15 cellular contexts compared by ENCODE assay signal in the genomic region with DNA sequence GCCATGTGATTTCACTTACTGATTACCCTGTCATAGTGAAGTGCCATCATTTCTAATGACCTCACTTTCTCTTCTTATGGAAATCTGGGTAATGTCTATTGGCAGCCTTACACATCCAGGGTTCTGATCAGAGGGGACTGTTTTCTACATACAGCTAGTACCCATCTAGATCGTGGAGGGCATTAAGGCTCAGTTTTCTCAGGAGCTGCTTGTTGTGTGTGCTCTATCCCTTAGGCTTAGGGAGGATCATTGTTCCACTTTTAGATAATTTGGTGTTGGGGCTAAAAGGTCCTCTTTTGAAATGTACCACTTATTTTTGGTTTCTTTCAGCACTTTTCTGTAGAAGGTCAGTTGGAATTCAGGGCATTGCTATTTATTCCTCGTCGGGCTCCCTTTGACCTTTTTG. TPM values are rescaled to one million over a fixed set of nuclear protein-coding genes. Genes with fewer than 3 reads are reported as not detected.
DNase-seq lines count a peak whose midpoint lies in the region; ATAC-seq, FAIRE-seq and TF ChIP-seq lines count a peak whose summit lies in the region.
"Had no signal": no experiment of that assay in that cellular context is flagged by ENCODE, and none has a peak within 500 bp of the region (broad histone marks: within the 10 kb centered on the region; RNA-seq: fewer than 3 reads in every experiment).

No MANE protein-coding gene starts in this region.

- DNase-seq in activated T-cell treated with anti-CD3 and anti-CD28 coated beads, Interleukin-2, amount 50 U/mL, for 72 hours = no peak
- DNase-seq in activated T-cell treated with anti-CD3 and anti-CD28 coated beads, Interleukin-2, amount 50 U/mL, for 48 hours = no peak
- DNase-seq in GM12878 (ENCODE audit: low read depth, low spot score) (no peak), AG08396 (ENCODE audit: low spot score) (no peak), cerebellum (ENCODE audit: low spot score) (no peak)
- DNase-seq: activated CD4-positive, alpha-beta T cell treated with anti-CD3 and anti-CD28 coated beads, Interleukin-2, amount 50 U/mL, for 1 hour; dermis blood vessel endothelial cell; mesenchymal stem cell; MV-4-11; NCI-H2171 had no signal

- H2AFZ ChIP-seq in Loucy (ENCODE audit: low read length) = no peak overlapping the region
- H2AFZ ChIP-seq in GM12878 (ENCODE audit: control insufficient read depth, low read depth, low read length) = no peak overlapping the region

- in situ Hi-C loops in GM12878 (cut with MboI) = no loop called here

- TF ChIP-seq CTCF in Loucy (conservative IDR thresholded peaks at IDR 0.05; ENCODE audit: low read length) (no peak), GM12878 (IDR thresholded peaks at IDR 0.05 in 2 of 3, conservative IDR thresholded peaks at IDR 0.05 in 1 of 3; ENCODE audit: control insufficient read depth in 2 of 3, extremely low read depth in 1 of 3, insufficient read depth in 1 of 3, low read depth in 3 of 3, low read length in 3 of 3) (no peak)

- intact Hi-C loops in GM12878 (cut with micrococcal nuclease; ENCODE audit: unreplicated experiment) = no loop called here

- peaks cover 38 to 58% of the 10 kb centered on the region in 2 donors for H3K36me3 Mint-ChIP-seq in activated T-cell treated with anti-CD3 and anti-CD28 coated beads, Interleukin-2, amount 50 U/mL, for 72 hours (ENCODE audit: insufficient read depth in 2 of 2)

- CTCF ChIA-PET in GM12878 (lab: Yijun Ruan, JAX) = interaction anchor here (1.2 to 3.0 kb wide), 7 partner anchors 9 to 151 kb away, joined by 3 to 14 read pairs (median 6); no protein-coding TSS in a partner anchor

- POLR2A ChIA-PET in GM12878 (lab: Charles Lee) = interaction anchor here (1.3 to 2.0 kb wide), 5 partner anchors 10 to 25 kb away, joined by 3 to 9 read pairs (median 4); no protein-coding TSS in a partner anchor

- TF ChIP-seq POLR2A in GM12878 (IDR thresholded peaks at IDR 0.05; ENCODE audit: low read depth, low read length) = no peak

- peak overlapping the region in 1 of 2 donors; percentile 97 for H3K4me3 Mint-ChIP-seq in activated T-cell treated with anti-CD3 and anti-CD28 coated beads, Interleukin-2, amount 50 U/mL, for 72 hours

- H3K9ac ChIP-seq in Loucy (ENCODE audit: low read depth, low read length, poor library complexity, severe bottlenecking) (no peak overlapping the region), GM12878 (ENCODE audit: control insufficient read depth, insufficient read depth, low read length) (no peak overlapping the region), skeletal muscle satellite cell (ENCODE audit: low read depth, low read length) (no peak overlapping the region)

- H3K4me3 ChIP-seq in Loucy (ENCODE audit: low read length, poor library complexity, severe bottlenecking) (peak overlapping the region; percentile 14), GM12878 (peak overlapping the region; percentile 95), skeletal muscle satellite cell (ENCODE audit: low read length) (no peak overlapping the region)

- H3K4me2 ChIP-seq in Loucy (ENCODE audit: low read depth, low read length, poor library complexity, severe bottlenecking) (peak overlapping the region; percentile 96), GM12878 (ENCODE audit: control insufficient read depth, insufficient read depth) (peak overlapping the region; percentile 66), skeletal muscle satellite cell (ENCODE audit: low read length) (peak overlapping the region; percentile 8)

- H3K4me1 Mint-ChIP-seq in activated T-cell treated with anti-CD3 and anti-CD28 coated beads, Interleukin-2, amount 50 U/mL, for 72 hours (ENCODE audit: low read depth) = peaks cover 74% of the 10 kb centered on the region

- H3K27me3 Mint-ChIP-seq in activated T-cell treated with anti-CD3 and anti-CD28 coated beads, Interleukin-2, amount 50 U/mL, for 72 hours (ENCODE audit: low read depth) = no peaks in the 10 kb centered on the region

- H3K36me3 ChIP-seq in Loucy (ENCODE audit: insufficient read depth, low read length) (peaks cover 74% of the 10 kb centered on the region), GM12878 (ENCODE audit: control insufficient read depth in 2 of 2, insufficient read depth in 2 of 2, low read length in 1 of 2) (peaks cover 39 to 53% of the 10 kb centered on the region in 2 experiments), skeletal muscle satellite cell (ENCODE audit: insufficient read depth, low read length) (peaks cover 75% of the 10 kb centered on the region)

- no TSS peak for BruUV-seq in GM12878 (replicated peaks; lab: Mats Ljungman, UMichigan)

- WGBS in GM12878 (ENCODE audit: insufficient coverage, insufficient replicate concordance, low lambda C conversion rate, missing lambda C conversion rate) = 59% methylated on average over 3 of the region's 3 CpGs

- H3K27ac ChIP-seq in GM12878 (ENCODE audit: control insufficient read depth, insufficient read depth) = no peak overlapping the region

- H3K9me3 ChIP-seq in Loucy (ENCODE audit: insufficient read depth, low read depth, low read length) = no peaks in the 10 kb centered on the region
- no peaks in the 10 kb centered on the region for H3K9me3 ChIP-seq in GM12878 (replicated peaks; ENCODE audit: control insufficient read depth, insufficient read depth, low read length)
- no peaks in the 10 kb centered on the region for H3K9me3 ChIP-seq in skeletal muscle satellite cell (replicated peaks; ENCODE audit: low read length)

- H4K20me1 ChIP-seq in Loucy (ENCODE audit: insufficient read depth, low read length, poor library complexity, severe bottlenecking) (peaks cover 82% of the 10 kb centered on the region), GM12878 (ENCODE audit: control insufficient read depth, insufficient read depth) (peaks cover 11% of the 10 kb centered on the region; the same call in 1 of the 2 replicates)

- H3K79me2 ChIP-seq in Loucy (ENCODE audit: insufficient read depth, low read length) (peaks cover 70% of the 10 kb centered on the region), GM12878 (ENCODE audit: control insufficient read depth, insufficient read depth, low read length) (peaks cover 84% of the 10 kb centered on the region)

- ATAC-seq in activated T-cell treated with anti-CD3 and anti-CD28 coated beads, Interleukin-2, amount 50 U/mL, for 72 hours (replicated peaks in 1 of 2) = no peak
- ATAC-seq in GM12878 (no peak), GM21619 (IDR thresholded peaks at IDR 0.05; ENCODE audit: unreplicated experiment) (no peak)

- H3K9me3 Mint-ChIP-seq in activated T-cell treated with anti-CD3 and anti-CD28 coated beads, Interleukin-2, amount 50 U/mL, for 72 hours = no peaks in the 10 kb centered on the region

- H3F3A ChIP-seq in Loucy (ENCODE audit: low read depth) = peaks cover 17% of the 10 kb centered on the region

- SMC1A ChIA-PET in GM12878 (lab: Charles Lee; ENCODE audit: uncharacterized antibody, unreplicated experiment) = interaction anchor here (1.5 kb wide), 1 partner anchor 26 kb away, joined by 6 read pairs; no protein-coding TSS in a partner anchor

- no peaks in the 10 kb centered on the region for H3K9me2 ChIP-seq in Loucy (replicated peaks; ENCODE audit: low read depth, low read length)

- TF ChIP-seq EP300 in GM12878 (IDR thresholded peaks at IDR 0.05; ENCODE audit: borderline replicate concordance in 1 of 2, control insufficient read depth in 1 of 2, low read depth in 2 of 2, low read length in 2 of 2) = no peak

- H3K4me1 ChIP-seq in Loucy (ENCODE audit: insufficient read depth, low read length, poor library complexity, severe bottlenecking) (peaks cover 39% of the 10 kb centered on the region), GM12878 (ENCODE audit: control insufficient read depth, insufficient read depth, low read length) (peaks cover 14% of the 10 kb centered on the region), skeletal muscle satellite cell (ENCODE audit: control insufficient read depth, insufficient read depth, low read length) (peaks cover 42% of the 10 kb centered on the region)

- H3K27me3 ChIP-seq in Loucy (ENCODE audit: insufficient read depth, low read length, poor library complexity, severe bottlenecking) (peaks cover 3% of the 10 kb centered on the region), GM12878 (replicated peaks in 1 of 2; ENCODE audit: control insufficient read depth in 2 of 2, insufficient read depth in 2 of 2, low read length in 1 of 2) (no peaks in the 10 kb centered on the region), skeletal muscle satellite cell (ENCODE audit: control insufficient read depth, insufficient read depth, low read length) (no peaks in the 10 kb centered on the region)

- H3K27ac Mint-ChIP-seq in activated T-cell treated with anti-CD3 and anti-CD28 coated beads, Interleukin-2, amount 50 U/mL, for 72 hours = peak overlapping the region; percentile 87

- no peak for FAIRE-seq in GM12878 (lab: Jason Lieb, UNC)
- FAIRE-seq: H54 had no signal

- TF ChIP-seq RAD21 in GM12878 (IDR thresholded peaks at IDR 0.05; ENCODE audit: insufficient read depth, low read depth, low read length) = no peak

- RAD21 ChIA-PET in GM12878 (lab: Charles Lee; ENCODE audit: unreplicated experiment) = interaction anchor here (1.0 to 1.9 kb wide), 3 partner anchors 27 to 81 kb away, joined by 3 to 6 read pairs (median 3); no protein-coding TSS in a partner anchor

RNA-seq across cellular contexts. Expression of a gene that starts 3.8 kb away (rescaled TPM):
- 1,000 to 10,000 TPM in 1 of 2 donors, 100 to 1,000 TPM in 1; 915 to 1,109 TPM for total RNA-seq in activated T-cell treated with anti-CD3 and anti-CD28 coated beads, Interleukin-2, amount 50 U/mL, for 72 hours
- 295 and 318 TPM in 2 replicates for total RNA-seq in GM12878 (2013; cell fraction: nucleolus; rRNA removed)
- 1,125 and 1,245 TPM in 2 replicates for total RNA-seq in GM12878 (2014; rRNA removed)
- 1,212 and 1,260 TPM in 2 replicates for total RNA-seq in GM12878 (2014; rRNA removed; fragmentation: Illumina TruSeq; extraction: Trizol)
- 1,166 and 1,167 TPM in 2 replicates for total RNA-seq in GM12878 (2021)
- polyA plus RNA-seq in GM12878 (2011; ENCODE audit: low read depth) = 830 TPM
- polyA plus RNA-seq in GM12878 (2011; rRNA removed) = 1,290 and 1,505 TPM in 2 replicates
- polyA plus RNA-seq in GM12878 (2011; cell fraction: cytosol; rRNA removed) = 1,040 and 1,248 TPM in 2 replicates
- polyA plus RNA-seq in GM12878 (2011; cell fraction: nucleus; rRNA removed) = 565 and 804 TPM in 2 replicates
- polyA plus RNA-seq in GM12878 (2012) = 750 and 926 TPM in 2 replicates
- polyA plus RNA-seq in GM12878 (2014; fragmentation: Illumina TruSeq; extraction: Trizol) = 1,676 and 1,846 TPM in 2 replicates
- polyA plus RNA-seq in GM12878 (2014; fragmentation: Nextera tagmentation; extraction: Ambion mirVana) = 1,000 to 10,000 TPM; 1,089 to 1,682 TPM
- polyA plus RNA-seq in GM12878 (2014; rRNA removed) = 960 and 988 TPM in 2 replicates
- polyA plus RNA-seq in GM12878 (2016; fragmentation: Nextera tagmentation; extraction: Ambion mirVana) = 1,000 to 10,000 TPM; 1,078 to 1,109 TPM
- 1,120 and 1,147 TPM in 2 replicates for polyA minus RNA-seq in GM12878 (2011; rRNA and poly(A)+ RNA removed)
- polyA minus RNA-seq in GM12878 (2011; cell fraction: cytosol; rRNA and poly(A)+ RNA removed) = 408 and 462 TPM in 2 replicates
- polyA minus RNA-seq in GM12878 (2011; cell fraction: nucleus; rRNA and poly(A)+ RNA removed) = 114 and 165 TPM in 2 replicates
- 1,060 and 1,062 TPM in 2 replicates for total RNA-seq in skeletal muscle satellite cell (2012; rRNA removed)
- 210 TPM for total RNA-seq in cerebellum

RNA-seq across cellular contexts. Expression of a gene that starts 6.6 kb away (rescaled TPM):
- total RNA-seq in activated T-cell treated with anti-CD3 and anti-CD28 coated beads, Interleukin-2, amount 50 U/mL, for 72 hours = 10 to 100 TPM; 13.9 to 16.9 TPM
- 34.4 and 37.1 TPM in 2 replicates for total RNA-seq in GM12878 (2013; cell fraction: nucleolus; rRNA removed)
- total RNA-seq in GM12878 (2014; rRNA removed) (34.1 and 35.1 TPM in 2 replicates), GM12878 (2014; rRNA removed; fragmentation: Illumina TruSeq; extraction: Trizol) (24.3 and 25.1 TPM in 2 replicates), GM12878 (2021) (33.5 and 35.8 TPM in 2 replicates), cerebellum (23.9 TPM)
- polyA plus RNA-seq in GM12878 (2011; ENCODE audit: low read depth) = 23.1 TPM
- polyA plus RNA-seq in GM12878 (2011; rRNA removed) (19.7 and 32.2 TPM in 2 replicates), GM12878 (2014; fragmentation: Illumina TruSeq; extraction: Trizol) (23.9 and 35.2 TPM in 2 replicates), GM12878 (2014; fragmentation: Nextera tagmentation; extraction: Ambion mirVana) (10 to 100 TPM; 11.3 to 14.9 TPM), GM12878 (2014; rRNA removed) (45.2 and 45.4 TPM in 2 replicates), GM12878 (2016; fragmentation: Nextera tagmentation; extraction: Ambion mirVana) (10 to 100 TPM; 39.5 to 40.8 TPM)
- polyA plus RNA-seq in GM12878 (2011; cell fraction: cytosol; rRNA removed) = 48.8 and 53.9 TPM in 2 replicates
- 89.8 and 144 TPM in 2 replicates for polyA plus RNA-seq in GM12878 (2011; cell fraction: nucleus; rRNA removed)
- polyA plus RNA-seq in GM12878 (2012) = 38.5 and 38.9 TPM in 2 replicates
- polyA minus RNA-seq in GM12878 (2011; rRNA and poly(A)+ RNA removed) = 17.3 and 33.3 TPM in 2 replicates
- polyA minus RNA-seq in GM12878 (2011; cell fraction: cytosol; rRNA and poly(A)+ RNA removed) = 5.2 and 7.0 TPM in 2 replicates
- 19.7 and 27.3 TPM in 2 replicates for polyA minus RNA-seq in GM12878 (2011; cell fraction: nucleus; rRNA and poly(A)+ RNA removed)
- total RNA-seq in skeletal muscle satellite cell (2012; rRNA removed) = 71.2 and 86.7 TPM in 2 replicates

RNA-seq across cellular contexts. Expression of a gene that starts 14.6 kb away (rescaled TPM):
- total RNA-seq in activated T-cell treated with anti-CD3 and anti-CD28 coated beads, Interleukin-2, amount 50 U/mL, for 72 hours = 10 to 100 TPM; 18.1 to 19.8 TPM
- 127 and 202 TPM in 2 replicates for total RNA-seq in GM12878 (2013; cell fraction: nucleolus; rRNA removed)
- total RNA-seq in GM12878 (2014; rRNA removed) = 45.1 and 47.0 TPM in 2 replicates
- 39.5 and 43.2 TPM in 2 replicates for total RNA-seq in GM12878 (2014; rRNA removed; fragmentation: Illumina TruSeq; extraction: Trizol)
- 53.6 and 57.0 TPM in 2 replicates for total RNA-seq in GM12878 (2021)
- polyA plus RNA-seq in GM12878 (2011; ENCODE audit: low read depth) = 13.6 TPM
- 106 and 126 TPM in 2 replicates for polyA plus RNA-seq in GM12878 (2011; rRNA removed)
- 111 and 125 TPM in 2 replicates for polyA plus RNA-seq in GM12878 (2011; cell fraction: cytosol; rRNA removed)
- 154 TPM in 2 replicates for polyA plus RNA-seq in GM12878 (2011; cell fraction: nucleus; rRNA removed)
- 36.7 and 71.2 TPM in 2 replicates for polyA plus RNA-seq in GM12878 (2012)
- polyA plus RNA-seq in GM12878 (2014; fragmentation: Illumina TruSeq; extraction: Trizol) = 34.5 and 38.1 TPM in 2 replicates
- polyA plus RNA-seq in GM12878 (2014; fragmentation: Nextera tagmentation; extraction: Ambion mirVana) = 10 to 100 TPM; 10.4 to 26.0 TPM
- polyA plus RNA-seq in GM12878 (2014; rRNA removed) = 52.4 and 60.3 TPM in 2 replicates
- 10 to 100 TPM; 30.4 to 30.6 TPM for polyA plus RNA-seq in GM12878 (2016; fragmentation: Nextera tagmentation; extraction: Ambion mirVana)
- 61.6 and 113 TPM in 2 replicates for polyA minus RNA-seq in GM12878 (2011; rRNA and poly(A)+ RNA removed)
- polyA minus RNA-seq in GM12878 (2011; cell fraction: cytosol; rRNA and poly(A)+ RNA removed) = 36.5 and 58.5 TPM in 2 replicates
- polyA minus RNA-seq in GM12878 (2011; cell fraction: nucleus; rRNA and poly(A)+ RNA removed) = 67.9 and 93.8 TPM in 2 replicates
- 6.6 and 12.7 TPM in 2 replicates for total RNA-seq in skeletal muscle satellite cell (2012; rRNA removed)
- total RNA-seq in cerebellum = 4.5 TPM

RNA-seq across cellular contexts. Expression of a gene that starts 19.5 kb away (rescaled TPM):
- under 1 TPM in 1 of 2 donors, not detected in 1; 0.25 TPM for total RNA-seq in activated T-cell treated with anti-CD3 and anti-CD28 coated beads, Interleukin-2, amount 50 U/mL, for 72 hours
- total RNA-seq in GM12878 (2013; cell fraction: nucleolus; rRNA removed) = 0.29 and 0.52 TPM in 2 replicates
- total RNA-seq in GM12878 (2014; rRNA removed) (under 0.01 TPM in 1 of 2 replicates, not detected in the other), GM12878 (2014; rRNA removed; fragmentation: Illumina TruSeq; extraction: Trizol) (not detected in 2 replicates), GM12878 (2021) (not detected in 2 replicates), cerebellum (25.6 TPM)
- polyA plus RNA-seq in GM12878 (2011; ENCODE audit: low read depth) = not detected
- polyA plus RNA-seq in GM12878 (2011; rRNA removed) (0.13 and 0.19 TPM in 2 replicates), GM12878 (2014; fragmentation: Illumina TruSeq; extraction: Trizol) (0.04 TPM in 1 of 2 replicates, not detected in the other), GM12878 (2014; fragmentation: Nextera tagmentation; extraction: Ambion mirVana) (not detected), GM12878 (2014; rRNA removed) (0.01 and 0.08 TPM in 2 replicates), GM12878 (2016; fragmentation: Nextera tagmentation; extraction: Ambion mirVana) (under 1 TPM in 1 of 2 experiments, not detected in 1; 0.05 TPM)
- polyA plus RNA-seq in GM12878 (2011; cell fraction: cytosol; rRNA removed) = 0.18 and 0.22 TPM in 2 replicates
- polyA plus RNA-seq in GM12878 (2011; cell fraction: nucleus; rRNA removed) = 1.4 and 1.6 TPM in 2 replicates
- polyA plus RNA-seq in GM12878 (2012) = 0.46 and 0.68 TPM in 2 replicates
- polyA minus RNA-seq in GM12878 (2011; rRNA and poly(A)+ RNA removed) = 0.07 and 0.41 TPM in 2 replicates
- not detected in 2 replicates for polyA minus RNA-seq in GM12878 (2011; cell fraction: cytosol; rRNA and poly(A)+ RNA removed)
- 0.36 and 0.86 TPM in 2 replicates for polyA minus RNA-seq in GM12878 (2011; cell fraction: nucleus; rRNA and poly(A)+ RNA removed)
- total RNA-seq in skeletal muscle satellite cell (2012; rRNA removed) = not detected in 2 replicates
- total RNA-seq: dermis blood vessel endothelial cell; T-helper 1 cell treated with Interleukin-12 subunit alpha and Interleukin-12 subunit beta and Interleukin-4 antibody, amounts not matched to agents 30 ng/mL and 1 ng/mL, for 36 hours had no signal

RNA-seq across cellular contexts. Expression of a gene that starts 27.3 kb away (rescaled TPM):
- total RNA-seq in activated T-cell treated with anti-CD3 and anti-CD28 coated beads, Interleukin-2, amount 50 U/mL, for 72 hours = 10 to 100 TPM; 21.7 to 28.0 TPM
- total RNA-seq in GM12878 (2013; cell fraction: nucleolus; rRNA removed) = 127 and 138 TPM in 2 replicates
- total RNA-seq in GM12878 (2014; rRNA removed) (54.7 and 63.9 TPM in 2 replicates), GM12878 (2014; rRNA removed; fragmentation: Illumina TruSeq; extraction: Trizol) (33.2 and 34.6 TPM in 2 replicates), GM12878 (2021) (71.7 and 79.5 TPM in 2 replicates), cerebellum (10.8 TPM)
- polyA plus RNA-seq in GM12878 (2011; ENCODE audit: low read depth) = 29.0 TPM
- polyA plus RNA-seq in GM12878 (2011; rRNA removed) (64.1 and 132 TPM in 2 replicates), GM12878 (2014; fragmentation: Illumina TruSeq; extraction: Trizol) (64.8 and 111 TPM in 2 replicates), GM12878 (2014; fragmentation: Nextera tagmentation; extraction: Ambion mirVana) (10 to 100 TPM in 1 of 2 experiments, 1 to 10 TPM in 1; 10.0 to 15.7 TPM), GM12878 (2014; rRNA removed) (120 and 121 TPM in 2 replicates), GM12878 (2016; fragmentation: Nextera tagmentation; extraction: Ambion mirVana) (100 to 1,000 TPM; 107 to 111 TPM)
- 183 and 202 TPM in 2 replicates for polyA plus RNA-seq in GM12878 (2011; cell fraction: cytosol; rRNA removed)
- polyA plus RNA-seq in GM12878 (2011; cell fraction: nucleus; rRNA removed) = 406 and 468 TPM in 2 replicates
- 48.6 and 53.5 TPM in 2 replicates for polyA plus RNA-seq in GM12878 (2012)
- 158 and 166 TPM in 2 replicates for polyA minus RNA-seq in GM12878 (2011; rRNA and poly(A)+ RNA removed)
- 37.8 and 38.3 TPM in 2 replicates for polyA minus RNA-seq in GM12878 (2011; cell fraction: cytosol; rRNA and poly(A)+ RNA removed)
- 58.9 and 105 TPM in 2 replicates for polyA minus RNA-seq in GM12878 (2011; cell fraction: nucleus; rRNA and poly(A)+ RNA removed)
- 9.4 and 17.7 TPM in 2 replicates for total RNA-seq in skeletal muscle satellite cell (2012; rRNA removed)

Comparison
In these comparisons a context has a peak if more than half of its experiments do, and no peak if none do; other contexts are left out.
1. H3K4me2 ChIP-seq: peak in every context shown above with its lines; median percentile 96 in Loucy; 66 in GM12878; 8 in skeletal muscle satellite cell.